Comparison of ENCODE assay signal across 25 cellular contexts in genomic region chr6:4884646-4885427, GRCh38.
DNase-seq lines count a peak whose midpoint lies in the region; ATAC-seq and TF ChIP-seq lines count a peak whose summit lies in the region.
"Had no signal": no experiment of that assay in that cellular context is flagged by ENCODE, and none has a peak within 500 bp of the region (broad histone marks: within the 10 kb centered on the region; RNA-seq: fewer than 3 reads in every experiment).

No MANE protein-coding gene starts in this region.

- no peak overlapping the region for H3K27ac Mint-ChIP-seq in MCF 10A (ENCODE audit: low read depth, unreplicated experiment)
- peak overlapping the region in 2 of 3 donors; percentile 6 to 74 for H3K27ac Mint-ChIP-seq in IgD-negative memory B cell
- H3K27ac Mint-ChIP-seq in activated B cell treated with CpG ODN at 0.5 μM for 24 hours = peak overlapping the region; percentile 15
- H3K27ac Mint-ChIP-seq: activated naive CD8-positive, alpha-beta T cell; activated T-helper 2 cell treated with anti-CD3 and anti-CD28 coated beads, Interferon-gamma antibody, Interleukin-2, Interleukin-4, amounts not matched to agents 10 μg/mL and 5 μg/mL and 100 μg/mL, durations not matched to agents 14 hours and 24 hours and 36 hours; neural progenitor cell had no signal

- H3K4me1 ChIP-seq in mammary epithelial cell (ENCODE audit: insufficient read depth, low read length) (no peaks in the 10 kb centered on the region), foreskin keratinocyte (no peaks in the 10 kb centered on the region)

- H4K20me1 ChIP-seq in mammary epithelial cell (ENCODE audit: insufficient read depth, low read length) = no peaks in the 10 kb centered on the region

- H3K4me2 ChIP-seq in mammary epithelial cell (ENCODE audit: insufficient read depth, low read depth, low read length) = no peak overlapping the region
- H3K4me2 ChIP-seq: A549, neural progenitor cell, PC-9 had no signal

- no peak overlapping the region for H3K4me3 ChIP-seq in mammary epithelial cell (replicated peaks in 1 of 3; ENCODE audit: insufficient read depth in 1 of 3, low read depth in 2 of 3, low read length in 3 of 3)
- H3K4me3 ChIP-seq: A549, dorsolateral prefrontal cortex, neural progenitor cell, PC-9, transverse colon had no signal

- H3K27me3 ChIP-seq in mammary epithelial cell (ENCODE audit: insufficient read depth, low read length) = no peaks in the 10 kb centered on the region
- no peaks in the 10 kb centered on the region for H3K27me3 ChIP-seq in foreskin keratinocyte
- H3K27me3 ChIP-seq: dorsolateral prefrontal cortex, neural progenitor cell, transverse colon had no signal

- BruUV-seq in mammary epithelial cell (replicated peaks; lab: Mats Ljungman, UMichigan) (no TSS peak), MCF 10A (replicated peaks; lab: Mats Ljungman, UMichigan) (no TSS peak)

- H3K9me3 Mint-ChIP-seq in MCF 10A (ENCODE audit: unreplicated experiment) = no peaks in the 10 kb centered on the region
- H3K9me3 Mint-ChIP-seq in IgD-negative memory B cell = peaks cover 0 to 4% (median 3%) of the 10 kb centered on the region in 3 donors
- H3K9me3 Mint-ChIP-seq in activated B cell treated with CpG ODN at 0.5 μM for 24 hours = peaks cover 6% of the 10 kb centered on the region
- H3K9me3 Mint-ChIP-seq: activated T-helper 2 cell treated with anti-CD3 and anti-CD28 coated beads, Interferon-gamma antibody, Interleukin-2, Interleukin-4, amounts not matched to agents 10 μg/mL and 5 μg/mL and 100 μg/mL, durations not matched to agents 14 hours and 24 hours and 36 hours had no signal

- CTCF ChIA-PET in mammary epithelial cell (lab: Charles Lee; ENCODE audit: low non-redundant PET) = no interaction called here
- CTCF ChIA-PET in MCF 10A (lab: Yijun Ruan, JAX) = interaction anchor here (0.6 kb wide), 1 partner anchor 1835 kb away, joined by 4 read pairs; no protein-coding TSS in a partner anchor
- CTCF ChIA-PET in activated B cell treated with CpG ODN at 0.5 μM for 24 hours (lab: Charles Lee) = interaction anchor here (0.9 to 1.6 kb wide), 3 partner anchors 20 to 37 kb away, joined by 3 to 5 read pairs (median 3); no protein-coding TSS in a partner anchor

- ATAC-seq in activated B cell treated with CpG ODN at 0.5 μM for 24 hours (ENCODE audit: low read depth) (peak; percentile 45), foreskin keratinocyte (no peak)
- ATAC-seq: A549 had no signal

- TF ChIP-seq CTCF in mammary epithelial cell (conservative IDR thresholded peaks at IDR 0.05 in 1 of 2, IDR thresholded peaks at IDR 0.05 in 1 of 2; ENCODE audit: extremely low read depth in 1 of 2, insufficient read depth in 1 of 2, low read depth in 1 of 2, low read length in 2 of 2) (no peak), MCF 10A (IDR thresholded peaks at IDR 0.05; ENCODE audit: unreplicated experiment) (no peak), activated B cell treated with CpG ODN at 0.5 μM for 24 hours (IDR thresholded peaks at IDR 0.05) (no peak), foreskin keratinocyte (conservative IDR thresholded peaks at IDR 0.05) (no peak)

- H3K36me3 ChIP-seq in mammary epithelial cell (ENCODE audit: insufficient read depth, low read length) = no peaks in the 10 kb centered on the region
- H3K36me3 ChIP-seq: neural progenitor cell, transverse colon had no signal

- no peaks in the 10 kb centered on the region for H3K9me3 ChIP-seq in mammary epithelial cell (replicated peaks; ENCODE audit: insufficient read depth, low read length)
- H3K9me3 ChIP-seq: A549, transverse colon had no signal

- in situ Hi-C loops in mammary epithelial cell (cut with MboI; ENCODE audit: low sequenced_read_pairs in 2 of 2) = no loop called here

- WGBS in mammary epithelial cell (ENCODE audit: low coverage, missing lambda C conversion rate) = 78% methylated on average over 6 of the region's 8 CpGs

- POLR2A ChIA-PET in MCF 10A (lab: Yijun Ruan, JAX) = no interaction called here
- POLR2A ChIA-PET in activated B cell treated with CpG ODN at 0.5 μM for 24 hours (lab: Charles Lee) = no interaction called here

- no peaks in the 10 kb centered on the region for H3K27me3 Mint-ChIP-seq in MCF 10A (ENCODE audit: insufficient read depth, unreplicated experiment)
- H3K27me3 Mint-ChIP-seq in IgD-negative memory B cell = no peaks in the 10 kb centered on the region
- no peaks in the 10 kb centered on the region for H3K27me3 Mint-ChIP-seq in activated B cell treated with CpG ODN at 0.5 μM for 24 hours
- H3K27me3 Mint-ChIP-seq: activated naive CD8-positive, alpha-beta T cell had no signal

- H3K27ac ChIP-seq in mammary epithelial cell (ENCODE audit: insufficient read depth, low read depth, low read length) = no peak overlapping the region
- H3K27ac ChIP-seq in caudate nucleus (ENCODE audit: low read depth, low read length) = no peak overlapping the region
- H3K27ac ChIP-seq in foreskin keratinocyte = no peak overlapping the region
- H3K27ac ChIP-seq: A549, dorsolateral prefrontal cortex, neural progenitor cell, PC-9, transverse colon had no signal

- H3K4me3 Mint-ChIP-seq in MCF 10A (ENCODE audit: unreplicated experiment) (no peak overlapping the region), IgD-negative memory B cell (peak overlapping the region in 3 of 4 donors; percentile 0 to 62 (median 3)), activated B cell treated with CpG ODN at 0.5 μM for 24 hours (no peak overlapping the region)
- H3K4me3 Mint-ChIP-seq: activated naive CD8-positive, alpha-beta T cell; neural progenitor cell had no signal

- intact Hi-C loops in mammary epithelial cell (cut with micrococcal nuclease) = loop anchor here (5.0 kb wide), 1 partner anchor 42 kb away; no protein-coding TSS in a partner anchor
- intact Hi-C loops in MCF 10A (cut with micrococcal nuclease) = no loop called here
- intact Hi-C loops in activated B cell treated with CpG ODN at 0.5 μM for 24 hours (cut with micrococcal nuclease) = loop anchor here (2.0 kb wide), 1 partner anchor 18 kb away; no protein-coding TSS in a partner anchor

- no peak overlapping the region for H2AFZ ChIP-seq in mammary epithelial cell (ENCODE audit: low read depth, low read length)
- H2AFZ ChIP-seq: neural progenitor cell, PC-9 had no signal

- peaks cover 94% of the 10 kb centered on the region for H3K79me2 ChIP-seq in mammary epithelial cell (ENCODE audit: insufficient read depth, low read length)

- H3K36me3 Mint-ChIP-seq in MCF 10A (ENCODE audit: insufficient read depth, unreplicated experiment) (no peaks in the 10 kb centered on the region), IgD-negative memory B cell (no peaks in the 10 kb centered on the region), activated B cell treated with CpG ODN at 0.5 μM for 24 hours (ENCODE audit: low read depth) (peaks cover 4% of the 10 kb centered on the region)
- H3K36me3 Mint-ChIP-seq: activated naive CD8-positive, alpha-beta T cell had no signal

- DNase-seq in mammary epithelial cell (peak; percentile 12), MCF 10A (ENCODE audit: unreplicated experiment) (no peak), activated B cell treated with CpG ODN at 0.5 μM for 24 hours (no peak), GDM1 (lab: John Stamatoyannopoulos, UW) (no peak), caudate nucleus (lab: John Stamatoyannopoulos, UW) (no peak), foreskin keratinocyte (no peak)
- DNase-seq in activated CD4-positive, alpha-beta T cell treated with anti-CD3 and anti-CD28 coated beads for 1 hour = no peak
- DNase-seq: activated CD4-positive, alpha-beta T cell treated with anti-CD3 and anti-CD28 coated beads, Interleukin-2, amount 50 U/mL, for 48 hours; activated CD8-positive, alpha-beta memory T cell treated with anti-CD3 and anti-CD28 coated beads, Interleukin-2, amount 50 U/mL, for 4 hours; aorta; central memory CD4-positive, alpha-beta T cell; dorsolateral prefrontal cortex; KBM-7; NCI-H1436 treated with DMSO at 0.1 percent for 48 hours; PC-9; SIG-M5; stimulated activated CD4-positive, alpha-beta T cell treated with anti-CD3 and anti-CD28 coated beads, Interleukin-15, amount 100 ng/mL, for 24 hours; SW 1271; T1000; transverse colon had no signal

- dilution Hi-C loops in mammary epithelial cell (cut with HindIII; ENCODE audit: low sequenced_read_pairs) = no loop called here

- H3K4me1 Mint-ChIP-seq in MCF 10A (ENCODE audit: insufficient read depth, unreplicated experiment) (peaks cover 11% of the 10 kb centered on the region), IgD-negative memory B cell (peaks cover 63 to 75% (median 64%) of the 10 kb centered on the region in 3 donors), activated B cell treated with CpG ODN at 0.5 μM for 24 hours (peaks cover 93% of the 10 kb centered on the region)
- H3K4me1 Mint-ChIP-seq: neural progenitor cell had no signal

- H3K9ac ChIP-seq in mammary epithelial cell (ENCODE audit: insufficient read depth, low read length) = no peak overlapping the region
- H3K9ac ChIP-seq: neural progenitor cell had no signal

Comparison
In these comparisons a context has a peak if more than half of its experiments do, and no peak if none do; other contexts are left out.
1. H3K4me3 Mint-ChIP-seq: peak in IgD-negative memory B cell (3 of 4); none in MCF 10A (single experiment) and activated B cell treated with CpG ODN at 0.5 μM for 24 hours (single experiment).